8 cellular contexts compared by ENCODE assay signal in genomic region chr1:9538669-9539164, GRCh38. TPM values are rescaled to one million over a fixed set of nuclear protein-coding genes. Genes with fewer than 3 reads are reported as not detected.
DNase-seq lines count a peak whose midpoint lies in the region; ATAC-seq, FAIRE-seq and TF ChIP-seq lines count a peak whose summit lies in the region.

No MANE protein-coding gene starts in this region.

- peak in 1 of 7 experiments; percentile 8 for DNase-seq in CD8-positive, alpha-beta T cell
- no peak for DNase-seq in SK-N-MC (ENCODE audit: low read depth, low spot score)
- DNase-seq in endodermal cell, result no peak
- peak; percentile 27 to 59 (median 43) for DNase-seq in pancreas
- no peak for DNase-seq in iPS-NIHi11 (ENCODE audit: low spot score)
- no peak for DNase-seq in HK-2 (ENCODE audit: unreplicated experiment)
- no peak for DNase-seq in Ammon's horn (ENCODE audit: low spot score)

- H3K36me3 Mint-ChIP-seq in CD8-positive, alpha-beta T cell, result peaks cover 3% of the 10 kb centered on the region
- H3K36me3 Mint-ChIP-seq in endodermal cell (ENCODE audit: low read depth), result peaks cover 12% of the 10 kb centered on the region

- H3K4me3 Mint-ChIP-seq in CD8-positive, alpha-beta T cell, result peak overlapping the region; percentile 84
- peak overlapping the region; percentile 90 for H3K4me3 Mint-ChIP-seq in endodermal cell

- H3K4me1 Mint-ChIP-seq in CD8-positive, alpha-beta T cell (ENCODE audit: low read depth), result peaks cover 33% of the 10 kb centered on the region
- peaks cover 16% of the 10 kb centered on the region for H3K4me1 Mint-ChIP-seq in endodermal cell

- no peaks in the 10 kb centered on the region for H3K27me3 ChIP-seq in CD8-positive, alpha-beta T cell (ENCODE audit: insufficient read depth, low read length)
- H3K27me3 ChIP-seq in endodermal cell (ENCODE audit: control insufficient read depth, insufficient read depth, low read length, poor library complexity, severe bottlenecking) (no peaks in the 10 kb centered on the region), pancreas (no peaks in the 10 kb centered on the region)

- intact Hi-C loops in CD8-positive, alpha-beta T cell (cut with DNase I, micrococcal nuclease), result loop anchor here (1.0 to 2.0 kb wide), 6 partner anchors 50 to 494 kb away; partner anchors contain the start of genes TMEM201 (in 2 of the 2), UBE4B (in 2 of the 2), CTNNBIP1 (in 1 of the 2) and H6PD (in 1 of the 2)
- intact Hi-C loops in pancreas (cut with DNase I), result no loop called here

- no peak for ATAC-seq in CD8-positive, alpha-beta T cell
- no peak for ATAC-seq in pancreas
- ATAC-seq in GM21381 (IDR thresholded peaks at IDR 0.05; ENCODE audit: unreplicated experiment), result no peak

- H3K27ac ChIP-seq in CD8-positive, alpha-beta T cell (ENCODE audit: low read depth, low read length), result peak overlapping the region; percentile 59
- H3K27ac ChIP-seq in SK-N-MC (peak overlapping the region; percentile 77), endodermal cell (ENCODE audit: low read depth, low read length) (no peak overlapping the region), pancreas (peak overlapping the region; percentile 50 to 87 (median 68))

- H3K4me1 ChIP-seq in CD8-positive, alpha-beta T cell (ENCODE audit: insufficient read depth, low read length), result peaks cover 19% of the 10 kb centered on the region
- H3K4me1 ChIP-seq in endodermal cell (ENCODE audit: control insufficient read depth, insufficient read depth, low read length) (peaks cover 5% of the 10 kb centered on the region), pancreas (peaks cover 10 to 16% (median 15%) of the 10 kb centered on the region in 3 donors)

- peak overlapping the region; percentile 91 for H3K27ac Mint-ChIP-seq in CD8-positive, alpha-beta T cell
- peak overlapping the region; percentile 64 for H3K27ac Mint-ChIP-seq in endodermal cell

- H3K27me3 Mint-ChIP-seq in CD8-positive, alpha-beta T cell (ENCODE audit: low read depth), result no peaks in the 10 kb centered on the region
- no peaks in the 10 kb centered on the region for H3K27me3 Mint-ChIP-seq in endodermal cell (ENCODE audit: insufficient read depth)

- POLR2A ChIA-PET in CD8-positive, alpha-beta T cell (lab: Charles Lee), result interaction anchor here (0.6 kb wide), 1 partner anchor 19 kb away, joined by 3 read pairs; no protein-coding TSS in a partner anchor

- no peaks in the 10 kb centered on the region for H3K36me3 ChIP-seq in CD8-positive, alpha-beta T cell (ENCODE audit: insufficient read depth, low read length)
- H3K36me3 ChIP-seq in SK-N-MC (ENCODE audit: insufficient read depth, low read length) (no peaks in the 10 kb centered on the region), endodermal cell (ENCODE audit: control insufficient read depth, insufficient read depth, low read length) (peaks cover 6% of the 10 kb centered on the region), pancreas (no peaks in the 10 kb centered on the region)

- peak overlapping the region; percentile 62 for H3K4me3 ChIP-seq in CD8-positive, alpha-beta T cell (ENCODE audit: low read depth, low read length)
- H3K4me3 ChIP-seq in SK-N-MC, result peak overlapping the region; percentile 68
- H3K4me3 ChIP-seq in endodermal cell (ENCODE audit: low read length), result no peak overlapping the region
- peak overlapping the region in 1 of 4 donors; percentile 80 for H3K4me3 ChIP-seq in pancreas

- 87 to 96% methylated on average over 19 to 22 of the region's 23 CpGs for WGBS in endodermal cell (ENCODE audit: insufficient coverage in 1 of 2, insufficient read length in 1 of 2), 2 experiments
- 72 to 73% methylated on average over 23 of the region's 23 CpGs for WGBS in pancreas, 2 donors

- H3K9me3 Mint-ChIP-seq in CD8-positive, alpha-beta T cell, result no peaks in the 10 kb centered on the region
- H3K9me3 Mint-ChIP-seq in endodermal cell, result no peaks in the 10 kb centered on the region

- H3K9me3 ChIP-seq in CD8-positive, alpha-beta T cell (ENCODE audit: low read length), result no peaks in the 10 kb centered on the region
- H3K9me3 ChIP-seq in SK-N-MC (ENCODE audit: low read depth, low read length) (no peaks in the 10 kb centered on the region), endodermal cell (ENCODE audit: control insufficient read depth, low read length) (no peaks in the 10 kb centered on the region), pancreas (no peaks in the 10 kb centered on the region)

- CTCF ChIA-PET in CD8-positive, alpha-beta T cell (lab: Charles Lee), result no interaction called here

- peak overlapping the region; percentile 47 for H3K9ac ChIP-seq in SK-N-MC (ENCODE audit: insufficient read length)
- no peak overlapping the region for H3K9ac ChIP-seq in endodermal cell (ENCODE audit: extremely low read depth, low read length, poor library complexity, severe bottlenecking)

- TF ChIP-seq CTCF in CD8-positive, alpha-beta T cell (IDR thresholded peaks at IDR 0.05), result no peak
- TF ChIP-seq CTCF in endodermal cell (conservative IDR thresholded peaks at IDR 0.05), result no peak
- no peak for TF ChIP-seq CTCF in pancreas (IDR thresholded peaks at IDR 0.05)

- FAIRE-seq in pancreas (lab: Jason Lieb, UNC), result no peak

RNA-seq across cellular contexts. Expression of gene SLC25A33, which starts 0.5 kb away (rescaled TPM):
- 10 to 100 TPM; 10.1 to 11.2 TPM for total RNA-seq in CD8-positive, alpha-beta T cell
- 10 to 100 TPM in 1 of 2 donors, 1 to 10 TPM in 1; 9.6 to 13.6 TPM for total RNA-seq in endodermal cell
- 11.0 TPM for polyA plus RNA-seq in endodermal cell (2013, experiment 1 of 2)
- 10.4 TPM for polyA plus RNA-seq in endodermal cell (2013, experiment 2 of 2)
- total RNA-seq in pancreas, result 1 to 10 TPM; 1.1 to 2.0 (median 1.6) TPM
- polyA plus RNA-seq in pancreas, result 1 to 10 TPM; 1.5 to 2.9 TPM

RNA-seq across cellular contexts. Expression of gene TMEM201, which starts 50.0 kb away (rescaled TPM):
- 10 to 100 TPM; 10.7 to 11.5 TPM for total RNA-seq in CD8-positive, alpha-beta T cell
- total RNA-seq in endodermal cell (10 to 100 TPM; 24.1 TPM), pancreas (1 to 10 TPM; 2.9 to 7.0 (median 5.6) TPM)
- polyA plus RNA-seq in endodermal cell (2013, experiment 1 of 2), result 17.8 TPM
- 17.3 TPM for polyA plus RNA-seq in endodermal cell (2013, experiment 2 of 2)
- polyA plus RNA-seq in pancreas, result 1 to 10 TPM; 6.7 to 7.2 TPM

Comparison
In these comparisons a context has a peak if more than half of its experiments do, and no peak if none do; other contexts are left out.
1. DNase-seq: peak in pancreas (6 of 6); none in SK-N-MC (single experiment), endodermal cell (single experiment), iPS-NIHi11 (single experiment), HK-2 (single experiment) and Ammon's horn (single experiment).
2. intact Hi-C loops: an anchor here in CD8-positive, alpha-beta T cell (1.0 to 2.0 kb wide); none called in pancreas.